Comparison of ENCODE assay signal across 8 cellular contexts in the genomic region with DNA sequence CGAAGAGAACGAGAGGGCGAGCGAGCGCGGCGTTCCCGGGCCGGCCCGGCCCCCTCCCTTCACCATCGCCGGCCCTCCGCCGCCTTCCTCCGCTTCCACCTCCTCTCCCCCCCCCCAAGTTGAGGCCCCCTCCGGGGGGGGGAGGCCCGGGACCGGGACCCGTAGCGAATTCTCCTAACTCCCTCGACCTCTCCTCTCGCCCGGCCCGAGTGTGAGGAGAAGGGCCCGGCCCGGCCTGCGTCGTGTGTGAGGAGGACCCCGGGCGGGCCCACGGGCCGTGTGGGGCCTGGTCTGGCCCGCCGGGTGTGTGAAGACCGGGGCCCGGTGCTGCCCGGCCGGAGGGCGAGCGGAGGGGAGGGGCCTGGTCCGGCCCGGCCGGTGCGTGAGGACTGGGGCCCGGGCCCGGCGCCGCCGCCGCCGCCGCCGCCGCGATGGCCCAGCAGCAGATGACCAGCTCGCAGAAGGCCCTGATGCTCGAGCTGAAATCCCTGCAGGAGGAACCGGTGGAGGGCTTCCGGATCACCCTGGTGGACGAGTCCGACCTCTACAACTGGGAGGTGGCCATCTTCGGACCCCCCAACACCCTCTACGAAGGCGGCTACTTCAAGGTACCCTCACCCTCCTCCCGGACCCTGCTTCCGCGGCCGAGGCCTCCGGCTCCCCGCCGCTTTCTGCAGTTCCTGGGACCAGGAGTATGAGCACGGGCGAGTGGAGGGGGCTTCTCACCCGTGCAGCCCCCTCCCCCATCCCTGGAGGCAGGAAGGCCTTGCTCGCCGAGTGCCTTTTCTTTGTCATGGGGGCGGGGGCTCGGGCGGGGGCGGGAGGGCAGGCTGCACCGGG. TPM values are rescaled to one million over a fixed set of nuclear protein-coding genes. Genes with fewer than 3 reads are reported as not detected.
A peak's percentile ranks its signal among the peaks of the same experiment; 100 is the strongest.
DNase-seq lines count a peak whose midpoint lies in the region; ATAC-seq and TF ChIP-seq lines count a peak whose summit lies in the region.

No MANE protein-coding gene starts in this region.

- H3K9me3 ChIP-seq in AG04450 (ENCODE audit: control insufficient read depth, insufficient read depth, low read length) (no peaks in the 10 kb centered on the region), muscle layer of duodenum (ENCODE audit: control insufficient read depth in 1 of 2, low read length in 2 of 2) (no peaks in the 10 kb centered on the region)

- H3K4me3 ChIP-seq in AG04450 (ENCODE audit: low read depth, low read length) (peak overlapping the region; percentile 88), muscle layer of duodenum (ENCODE audit: low read depth in 1 of 2, low read length in 2 of 2) (peak overlapping the region; percentile 68 to 85)

- no peaks in the 10 kb centered on the region for H3K27me3 Mint-ChIP-seq in activated T-cell treated with anti-CD3 and anti-CD28 coated beads, Interleukin-2, amount 50 U/mL, for 24 hours

- H3K9me3 Mint-ChIP-seq in activated T-cell treated with anti-CD3 and anti-CD28 coated beads, Interleukin-2, amount 50 U/mL, for 24 hours = no peaks in the 10 kb centered on the region

- H3K36me3 Mint-ChIP-seq in activated T-cell treated with anti-CD3 and anti-CD28 coated beads, Interleukin-2, amount 50 U/mL, for 24 hours (ENCODE audit: low read depth) = peaks cover 21% of the 10 kb centered on the region

- H3K4me1 ChIP-seq in muscle layer of duodenum (ENCODE audit: control insufficient read depth in 1 of 2, insufficient read depth in 2 of 2, low read length in 2 of 2) = peaks cover 14 to 44% of the 10 kb centered on the region in 2 donors

- peaks cover 55% of the 10 kb centered on the region for H3K4me1 Mint-ChIP-seq in activated T-cell treated with anti-CD3 and anti-CD28 coated beads, Interleukin-2, amount 50 U/mL, for 24 hours (ENCODE audit: low read depth)

- TF ChIP-seq POLR2A in GM15510 (IDR thresholded peaks at IDR 0.05; ENCODE audit: borderline replicate concordance, extremely low read depth, insufficient read length) = peak; percentile 46
- TF ChIP-seq POLR2A in erythroblast (IDR thresholded peaks at IDR 0.05; ENCODE audit: low read length) = no peak

- ATAC-seq in HG03025 (IDR thresholded peaks at IDR 0.05; ENCODE audit: low FRiP score, unreplicated experiment) = peak; percentile 28

- peak overlapping the region; percentile 88 for H3K4me3 Mint-ChIP-seq in activated T-cell treated with anti-CD3 and anti-CD28 coated beads, Interleukin-2, amount 50 U/mL, for 24 hours

- CTCF ChIA-PET in AG04450 (lab: Charles Lee) = interaction anchor here (1.2 kb wide), 1 partner anchor 11 kb away, joined by 3 read pairs; no protein-coding TSS in a partner anchor

- H3K36me3 ChIP-seq in muscle layer of duodenum (ENCODE audit: control insufficient read depth in 1 of 2, insufficient read depth in 2 of 2, low read length in 2 of 2) = no peaks in the 10 kb centered on the region

- no peak for DNase-seq in AG04450 (ENCODE audit: low read depth, low spot score)
- DNase-seq in NOMO-1 (lab: John Stamatoyannopoulos, UW; ENCODE audit: unreplicated experiment in 2 of 2) = peak; percentile 44 to 60
- peak; percentile 76 for DNase-seq in activated T-cell treated with anti-CD3 and anti-CD28 coated beads, Interleukin-2, amount 50 U/mL, for 24 hours
- peak; percentile 75 to 83 for DNase-seq in erythroblast (lab: John Stamatoyannopoulos, UW)
- DNase-seq in stimulated activated naive CD4-positive, alpha-beta T cell treated with Interleukin-2 at 50 U/mL for 16 hours (lab: John Stamatoyannopoulos, UW) = peak; percentile 64

- H3K27ac ChIP-seq in AG04450 (ENCODE audit: low read depth, low read length) = peak overlapping the region; percentile 91
- peak overlapping the region; percentile 91 for H3K27ac ChIP-seq in muscle layer of duodenum (ENCODE audit: low read length)

- TF ChIP-seq CTCF in AG04450 (IDR thresholded peaks at IDR 0.05; ENCODE audit: low read depth, low read length) = peak; percentile 43

- POLR2A ChIA-PET in AG04450 (lab: Yijun Ruan, JAX) = interaction anchor here (0.6 to 0.7 kb wide), 3 partner anchors 33 to 95 kb away, joined by 6 to 10 read pairs (median 7); no protein-coding TSS in a partner anchor

- H3K27ac Mint-ChIP-seq in activated T-cell treated with anti-CD3 and anti-CD28 coated beads, Interleukin-2, amount 50 U/mL, for 24 hours = peak overlapping the region; percentile 88

- H3K27me3 ChIP-seq in AG04450 (ENCODE audit: control insufficient read depth, insufficient read depth, low read length) (no peaks in the 10 kb centered on the region), muscle layer of duodenum (ENCODE audit: low read depth, low read length) (no peaks in the 10 kb centered on the region)

RNA-seq across cellular contexts. Expression of gene UBE2R2, which starts 0.6 kb away (rescaled TPM):
- 38.8 and 42.2 TPM in 2 replicates for polyA plus RNA-seq in AG04450 (2011; rRNA removed)
- 35.6 and 46.1 TPM in 2 replicates for polyA minus RNA-seq in AG04450 (2011; rRNA and poly(A)+ RNA removed)

RNA-seq across cellular contexts. Expression of gene PRSS3, which starts 22.2 kb away (rescaled TPM):
- 0.64 and 0.81 TPM in 2 replicates for polyA plus RNA-seq in AG04450 (2011; rRNA removed)
- polyA minus RNA-seq in AG04450 (2011; rRNA and poly(A)+ RNA removed) = 1.3 and 1.5 TPM in 2 replicates
